In genomic region chr4:162715401-162715800, GRCh38 we compare ENCODE assay signal across 37 cellular contexts.
"Had no signal": no experiment of that assay in that cellular context is flagged by ENCODE, and none has a peak within 500 bp of the region (broad histone marks: within the 10 kb centered on the region; RNA-seq: fewer than 3 reads in every experiment).

No MANE protein-coding gene starts in this region.

- H3K27me3 Mint-ChIP-seq: activated naive CD4-positive, alpha-beta T cell treated with anti-CD3 and anti-CD28 coated beads, Interleukin-2, amount 10 ng/mL, durations not matched to agents 7 days and 5 days; activated naive CD4-positive, alpha-beta T cell treated with anti-CD3 and anti-CD28 coated beads, Interleukin-2, amount 50 U/mL, for 24 hours; activated naive CD8-positive, alpha-beta T cell; activated naive CD8-positive, alpha-beta T cell treated with anti-CD3 and anti-CD28 coated beads for 36 hours; activated naive CD8-positive, alpha-beta T cell treated with anti-CD3 and anti-CD28 coated beads, Interleukin-2, amount 10 ng/mL, durations not matched to agents 7 days and 5 days; activated naive CD8-positive, alpha-beta T cell treated with anti-CD3 and anti-CD28 coated beads, Interleukin-2, amount 50 U/mL, for 24 hours; activated T-cell treated with anti-CD3 and anti-CD28 coated beads, Interleukin-2, amount 50 U/mL, for 24 hours; activated T-helper 17 cell treated with anti-CD3 and anti-CD28 coated beads, Interleukin-2, amount 50 U/mL, for 72 hours; central memory CD8-positive, alpha-beta T cell had no signal

- H3K9me3 ChIP-seq: adrenal gland, ascending aorta, body of pancreas had no signal

- H3K36me3 Mint-ChIP-seq: activated naive CD4-positive, alpha-beta T cell treated with anti-CD3 and anti-CD28 coated beads, Interleukin-2, amount 10 ng/mL, durations not matched to agents 7 days and 5 days; activated naive CD4-positive, alpha-beta T cell treated with anti-CD3 and anti-CD28 coated beads, Interleukin-2, amount 50 U/mL, for 24 hours; activated naive CD4-positive, alpha-beta T cell treated with anti-CD3 and anti-CD28 coated beads, Interleukin-2, amount 50 U/mL, for 72 hours; activated naive CD8-positive, alpha-beta T cell; activated naive CD8-positive, alpha-beta T cell treated with anti-CD3 and anti-CD28 coated beads for 36 hours; activated naive CD8-positive, alpha-beta T cell treated with anti-CD3 and anti-CD28 coated beads, Interleukin-2, amount 10 ng/mL, durations not matched to agents 7 days and 5 days; brain had no signal

- H3K27ac Mint-ChIP-seq: activated naive CD4-positive, alpha-beta T cell treated with anti-CD3 and anti-CD28 coated beads for 36 hours; activated naive CD4-positive, alpha-beta T cell treated with anti-CD3 and anti-CD28 coated beads, Interleukin-2, amount 10 ng/mL, durations not matched to agents 7 days and 5 days; activated naive CD4-positive, alpha-beta T cell treated with anti-CD3 and anti-CD28 coated beads, Interleukin-2, amount 50 U/mL, for 24 hours; activated naive CD8-positive, alpha-beta T cell; activated naive CD8-positive, alpha-beta T cell treated with anti-CD3 and anti-CD28 coated beads for 36 hours; activated naive CD8-positive, alpha-beta T cell treated with anti-CD3 and anti-CD28 coated beads, Interleukin-2, amount 10 ng/mL, durations not matched to agents 7 days and 5 days; activated naive CD8-positive, alpha-beta T cell treated with anti-CD3 and anti-CD28 coated beads, Interleukin-2, amount 50 U/mL, for 24 hours; activated T-cell treated with anti-CD3 and anti-CD28 coated beads, Interleukin-2, amount 50 U/mL, for 24 hours; activated T-cell treated with anti-CD3 and anti-CD28 coated beads, Interleukin-2, amount 50 U/mL, for 72 hours; activated T-helper 1 cell treated with anti-CD3 and anti-CD28 coated beads, Interleukin-12 subunit alpha, Interleukin-12 subunit beta, Interleukin-2, Interleukin-4 antibody, amounts not matched to agents 30 ng/mL and 10 ng/mL and 1 ng/mL, durations not matched to agents 14 hours and 24 hours and 36 hours; activated T-helper 17 cell treated with anti-CD3 and anti-CD28 coated beads, Interleukin-2, amount 50 U/mL, for 72 hours; activated T-helper 2 cell treated with anti-CD3 and anti-CD28 coated beads, Interferon-gamma antibody, Interleukin-2, Interleukin-4, amounts not matched to agents 10 μg/mL and 5 μg/mL and 100 μg/mL, durations not matched to agents 14 hours and 24 hours and 36 hours; brain had no signal

- DNase-seq: activated effector memory CD4-positive, alpha-beta T cell treated with anti-CD3 and anti-CD28 coated beads, Interleukin-2, amount 50 U/mL, for 16 hours; activated effector memory CD4-positive, alpha-beta T cell treated with Interleukin-2 at 50 U/mL for 16 hours; activated gamma-delta T cell; activated gamma-delta T cell treated with Interleukin-2 at 50 U/mL for 16 hours; activated naive CD4-positive, alpha-beta T cell; activated naive CD4-positive, alpha-beta T cell treated with anti-CD3 and anti-CD28 coated beads for 36 hours; activated naive CD4-positive, alpha-beta T cell treated with anti-CD3 and anti-CD28 coated beads, Interleukin-2, amount 10 ng/mL, durations not matched to agents 7 days and 5 days; activated naive CD4-positive, alpha-beta T cell treated with anti-CD3 and anti-CD28 coated beads, Interleukin-2, amount 50 U/mL, for 16 hours; activated naive CD8-positive, alpha-beta T cell treated with anti-CD3 and anti-CD28 coated beads for 36 hours; activated naive CD8-positive, alpha-beta T cell treated with anti-CD3 and anti-CD28 coated beads, Interleukin-2, amount 10 ng/mL, durations not matched to agents 7 days and 5 days; activated naive CD8-positive, alpha-beta T cell treated with anti-CD3 and anti-CD28 coated beads, Interleukin-2, amount 50 U/mL, for 24 hours; activated T-cell treated with anti-CD3 and anti-CD28 coated beads, Interleukin-2, amount 50 U/mL, for 1 hour; activated T-cell treated with anti-CD3 and anti-CD28 coated beads, Interleukin-2, amount 50 U/mL, for 24 hours; activated T-cell treated with anti-CD3 and anti-CD28 coated beads, Interleukin-2, amount 50 U/mL, for 4 hours; activated T-cell treated with anti-CD3 and anti-CD28 coated beads, Interleukin-2, amount 50 U/mL, for 48 hours; activated T-cell treated with anti-CD3 and anti-CD28 coated beads, Interleukin-2, amount 50 U/mL, for 72 hours; adrenal gland; amniotic stem cell; amygdala; anterior cingulate cortex; aorta; body of pancreas; brain microvascular endothelial cell; caudate nucleus; central memory CD4-positive, alpha-beta T cell; cerebellar nuclear complex had no signal

- H3K27ac ChIP-seq: adrenal gland, ascending aorta, body of pancreas, brain microvascular endothelial cell, breast epithelium, cardiac muscle cell had no signal

- H3K36me3 ChIP-seq: adrenal gland, ascending aorta, brain microvascular endothelial cell, breast epithelium, cardiac muscle cell had no signal

- H3K27me3 ChIP-seq: adrenal gland, ascending aorta, body of pancreas, brain microvascular endothelial cell, breast epithelium, cardiac muscle cell had no signal

- H3K4me1 Mint-ChIP-seq: activated naive CD4-positive, alpha-beta T cell treated with anti-CD3 and anti-CD28 coated beads, Interleukin-2, amount 10 ng/mL, durations not matched to agents 7 days and 5 days; activated naive CD4-positive, alpha-beta T cell treated with anti-CD3 and anti-CD28 coated beads, Interleukin-2, amount 50 U/mL, for 24 hours; activated naive CD8-positive, alpha-beta T cell treated with anti-CD3 and anti-CD28 coated beads for 36 hours; activated naive CD8-positive, alpha-beta T cell treated with anti-CD3 and anti-CD28 coated beads, Interleukin-2, amount 10 ng/mL, durations not matched to agents 7 days and 5 days; activated naive CD8-positive, alpha-beta T cell treated with anti-CD3 and anti-CD28 coated beads, Interleukin-2, amount 50 U/mL, for 24 hours; activated T-helper 17 cell treated with anti-CD3 and anti-CD28 coated beads, Interleukin-2, amount 50 U/mL, for 72 hours; brain; central memory CD8-positive, alpha-beta T cell had no signal

- H3K4me3 ChIP-seq: adrenal gland, ascending aorta, body of pancreas, breast epithelium, cardiac muscle cell had no signal

- H3K4me3 Mint-ChIP-seq: activated naive CD4-positive, alpha-beta T cell treated with anti-CD3 and anti-CD28 coated beads for 36 hours; activated naive CD4-positive, alpha-beta T cell treated with anti-CD3 and anti-CD28 coated beads, Interleukin-2, amount 10 ng/mL, durations not matched to agents 7 days and 5 days; activated naive CD4-positive, alpha-beta T cell treated with anti-CD3 and anti-CD28 coated beads, Interleukin-2, amount 50 U/mL, for 24 hours; activated naive CD8-positive, alpha-beta T cell; activated naive CD8-positive, alpha-beta T cell treated with anti-CD3 and anti-CD28 coated beads for 36 hours; activated naive CD8-positive, alpha-beta T cell treated with anti-CD3 and anti-CD28 coated beads, Interleukin-2, amount 10 ng/mL, durations not matched to agents 7 days and 5 days; activated naive CD8-positive, alpha-beta T cell treated with anti-CD3 and anti-CD28 coated beads, Interleukin-2, amount 50 U/mL, for 24 hours; activated T-cell treated with anti-CD3 and anti-CD28 coated beads, Interleukin-2, amount 50 U/mL, for 24 hours; activated T-cell treated with anti-CD3 and anti-CD28 coated beads, Interleukin-2, amount 50 U/mL, for 4 hours; activated T-cell treated with anti-CD3 and anti-CD28 coated beads, Interleukin-2, amount 50 U/mL, for 72 hours; activated T-helper 1 cell treated with anti-CD3 and anti-CD28 coated beads, Interleukin-12 subunit alpha, Interleukin-12 subunit beta, Interleukin-2, Interleukin-4 antibody, amounts not matched to agents 30 ng/mL and 10 ng/mL and 1 ng/mL, durations not matched to agents 14 hours and 24 hours and 36 hours; activated T-helper 17 cell treated with anti-CD3 and anti-CD28 coated beads, Interleukin-2, amount 50 U/mL, for 72 hours; brain; central memory CD8-positive, alpha-beta T cell had no signal

- H3K4me1 ChIP-seq: adrenal gland, ascending aorta, body of pancreas, breast epithelium had no signal

- ATAC-seq: activated naive CD4-positive, alpha-beta T cell treated with anti-CD3 and anti-CD28 coated beads, Interleukin-2, amount 50 U/mL, for 72 hours; activated naive CD8-positive, alpha-beta T cell treated with anti-CD3 and anti-CD28 coated beads, Interleukin-2, amount 50 U/mL, for 24 hours; activated T-cell treated with anti-CD3 and anti-CD28 coated beads, Interleukin-2, amount 50 U/mL, for 4 hours; activated T-cell treated with anti-CD3 and anti-CD28 coated beads, Interleukin-2, amount 50 U/mL, for 72 hours; activated T-helper 17 cell treated with anti-CD3 and anti-CD28 coated beads, Interleukin-2, amount 50 U/mL, for 72 hours; body of pancreas had no signal

- H3K9me3 Mint-ChIP-seq: activated naive CD4-positive, alpha-beta T cell treated with anti-CD3 and anti-CD28 coated beads for 36 hours; activated naive CD8-positive, alpha-beta T cell treated with anti-CD3 and anti-CD28 coated beads, Interleukin-2, amount 50 U/mL, for 24 hours; activated T-cell treated with anti-CD3 and anti-CD28 coated beads, Interleukin-2, amount 50 U/mL, for 24 hours; activated T-helper 17 cell treated with anti-CD3 and anti-CD28 coated beads, Interleukin-2, amount 50 U/mL, for 72 hours had no signal
